Comparison of ENCODE assay signal across 13 cellular contexts in the genomic region with DNA sequence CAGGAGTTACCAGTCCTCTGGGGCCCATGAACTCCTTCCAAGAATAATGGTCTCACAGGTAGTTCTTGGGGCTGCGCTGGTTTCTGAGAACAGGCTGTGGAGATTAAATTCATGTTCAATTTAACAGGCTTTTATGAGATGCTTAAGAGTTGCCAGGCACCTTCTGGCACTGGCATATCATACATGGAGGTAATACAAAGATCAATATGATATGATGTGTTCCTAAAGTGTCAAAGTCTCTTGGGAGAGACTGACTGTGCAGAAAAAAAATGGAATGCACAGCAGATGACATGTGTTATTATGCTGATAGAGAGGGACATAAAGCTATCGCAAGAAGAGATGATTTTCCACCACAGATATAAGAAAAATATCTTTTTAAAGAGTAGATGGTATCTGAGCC. TPM values are rescaled to one million over a fixed set of nuclear protein-coding genes. Genes with fewer than 3 reads are reported as not detected.
A peak's percentile ranks its signal among the peaks of the same experiment; 100 is the strongest.
DNase-seq lines count a peak whose midpoint lies in the region; ATAC-seq and TF ChIP-seq lines count a peak whose summit lies in the region.
"Had no signal": no experiment of that assay in that cellular context is flagged by ENCODE, and none has a peak within 500 bp of the region (broad histone marks: within the 10 kb centered on the region; RNA-seq: fewer than 3 reads in every experiment).

No MANE protein-coding gene starts in this region.

- peaks cover 55% of the 10 kb centered on the region for H3K4me1 ChIP-seq in left ventricle myocardium inferior

- peaks cover 14% of the 10 kb centered on the region for H3K9me3 ChIP-seq in left ventricle myocardium inferior (replicated peaks)

- TF ChIP-seq CTCF in left ventricle myocardium inferior (IDR thresholded peaks at IDR 0.05; ENCODE audit: borderline replicate concordance), result no peak

- peak overlapping the region; percentile 72 for H3K4me3 ChIP-seq in left ventricle myocardium inferior
- H3K4me3 ChIP-seq: GM23338 had no signal

- no peaks in the 10 kb centered on the region for H3K36me3 ChIP-seq in left ventricle myocardium inferior

- ATAC-seq in Right ventricle myocardium inferior (no peak), left colon (peak; percentile 72), GM19452 (IDR thresholded peaks at IDR 0.05; ENCODE audit: unreplicated experiment) (no peak)
- ATAC-seq: GM23338 had no signal

- H3K27me3 ChIP-seq in left ventricle myocardium inferior (ENCODE audit: low read depth), result peaks cover 14% of the 10 kb centered on the region

- DNase-seq in left ventricle myocardium inferior (no peak), Right ventricle myocardium inferior (ENCODE audit: missing footprints) (no peak), SK-N-DZ (ENCODE audit: low spot score) (peak; percentile 33), left colon (no peak), 8988T (no peak), NCI-H2227 (lab: John Stamatoyannopoulos, UW; ENCODE audit: unreplicated experiment) (no peak)
- DNase-seq: C1 segment of cervical spinal cord; Calu3; CD4-positive, alpha-beta T cell; DMS 273 treated with DMSO at 0.1 percent for 48 hours; H7 had no signal

- H3K27ac ChIP-seq in left ventricle myocardium inferior (replicated peaks), result peak overlapping the region; percentile 80

- intact Hi-C loops in left ventricle myocardium inferior (cut with micrococcal nuclease) (no loop called here), Right ventricle myocardium inferior (cut with DNase I) (no loop called here), left colon (cut with DNase I, micrococcal nuclease) (no loop called here)

RNA-seq across cellular contexts. Expression of gene CYP2J2, which starts 6.8 kb away (rescaled TPM):
- 91.7 TPM for total RNA-seq in left ventricle myocardium inferior
- total RNA-seq in Right ventricle myocardium inferior, result 76.4 TPM
- 0.57 and 1.3 TPM in 2 replicates for polyA plus RNA-seq in SK-N-DZ (2014; cell fraction: cytosol; rRNA removed)
- 1.2 and 2.0 TPM in 2 replicates for polyA plus RNA-seq in SK-N-DZ (2014; cell fraction: nucleus; rRNA removed)
- 10 to 100 TPM; 31.1 to 61.6 TPM for total RNA-seq in left colon
